In genomic region chr19:4660181-4660791, GRCh38 we compare ENCODE assay signal across 9 cellular contexts. TPM values are rescaled to one million over a fixed set of nuclear protein-coding genes. Genes with fewer than 3 reads are reported as not detected.
DNase-seq lines count a peak whose midpoint lies in the region; ATAC-seq, FAIRE-seq and TF ChIP-seq lines count a peak whose summit lies in the region.
"Had no signal": no experiment of that assay in that cellular context is flagged by ENCODE, and none has a peak within 500 bp of the region (broad histone marks: within the 10 kb centered on the region; RNA-seq: fewer than 3 reads in every experiment).

No MANE protein-coding gene starts in this region.

- POLR2A ChIA-PET in H1 (lab: Charles Lee; ENCODE audit: partially characterized antibody): interaction anchor here (0.6 to 1.7 kb wide), 3 partner anchors 9 to 30 kb away, joined by 3 to 5 read pairs (median 3); no protein-coding TSS in a partner anchor

- TF ChIP-seq CTCF in H1 (IDR thresholded peaks at IDR 0.05; ENCODE audit: control extremely low read depth in 1 of 3, insufficient read depth in 1 of 3, low read depth in 1 of 3, low read length in 3 of 3): peak; percentile 57 to 80 (median 68)

- no peak overlapping the region for H3K27ac Mint-ChIP-seq in activated CD4-positive, alpha-beta T cell treated with anti-CD3 and anti-CD28 coated beads, Interleukin-2, amount 10 ng/mL, durations not matched to agents 24 days and 14 days

- H3K27ac ChIP-seq in H1 (ENCODE audit: low read depth, low read length) (no peak overlapping the region), small intestine (ENCODE audit: low read depth in 1 of 2, low read length in 1 of 2) (no peak overlapping the region)

- intact Hi-C loops in activated CD4-positive, alpha-beta T cell treated with anti-CD3 and anti-CD28 coated beads, Interleukin-2, amount 10 ng/mL, durations not matched to agents 24 days and 14 days (cut with micrococcal nuclease): no loop called here

- peaks cover 2% of the 10 kb centered on the region; the same call in 1 of the 2 replicates for H3K23me2 ChIP-seq in H1 (ENCODE audit: low read depth, low read length)

- peak overlapping the region; percentile 79; the same call in 1 of the 2 replicates for H4K8ac ChIP-seq in H1 (ENCODE audit: extremely low read depth, insufficient read depth, low read length)

- no peak for TF ChIP-seq EP300 in H1 (IDR thresholded peaks at IDR 0.05; ENCODE audit: borderline replicate concordance in 1 of 2, low read depth in 2 of 2, low read length in 2 of 2)

- no peak overlapping the region for H2AFZ ChIP-seq in H1 (ENCODE audit: low read length)

- H2AK5ac ChIP-seq in H1 (ENCODE audit: low read depth, low read length): no peak overlapping the region

- no peak overlapping the region for H4K91ac ChIP-seq in H1 (replicated peaks; ENCODE audit: insufficient read length, low read length)

- no peak overlapping the region for H2BK12ac ChIP-seq in H1 (ENCODE audit: low read depth, low read length)

- ATAC-seq in HG03280 (IDR thresholded peaks at IDR 0.05; ENCODE audit: unreplicated experiment): no peak

- H3K79me1 ChIP-seq in H1 (ENCODE audit: low read depth, low read length): no peaks in the 10 kb centered on the region; the same call in 1 of the 2 replicates

- H3K36me3 Mint-ChIP-seq in activated CD4-positive, alpha-beta T cell treated with anti-CD3 and anti-CD28 coated beads, Interleukin-2, amount 10 ng/mL, durations not matched to agents 24 days and 14 days (ENCODE audit: low read depth): peaks cover 40% of the 10 kb centered on the region

- no peak overlapping the region for H3K9ac ChIP-seq in H1 (replicated peaks in 1 of 4; ENCODE audit: extremely low read depth in 1 of 4, low read depth in 3 of 4, low read length in 3 of 4)

- peak; percentile 51 to 64 for TF ChIP-seq RAD21 in H1 (IDR thresholded peaks at IDR 0.05 in 1 of 2, conservative IDR thresholded peaks at IDR 0.05 in 1 of 2; ENCODE audit: low read depth in 2 of 2, low read length in 2 of 2)

- H3K4me3 Mint-ChIP-seq in activated CD4-positive, alpha-beta T cell treated with anti-CD3 and anti-CD28 coated beads, Interleukin-2, amount 10 ng/mL, durations not matched to agents 24 days and 14 days: no peak overlapping the region

- no peak for TF ChIP-seq POLR2A in H1 (IDR thresholded peaks at IDR 0.05; ENCODE audit: control extremely low read depth in 1 of 2, low read depth in 2 of 2, low read length in 2 of 2)

- CTCF ChIA-PET in H1 (lab: Charles Lee; ENCODE audit: partially characterized antibody): interaction anchor here (0.6 to 3.0 kb wide), 10 partner anchors 9 to 181 kb away, joined by 3 to 17 read pairs (median 4); no protein-coding TSS in a partner anchor

- H2BK20ac ChIP-seq in H1 (ENCODE audit: low read length): no peak overlapping the region

- 88% methylated on average over 15 of the region's 15 CpGs; no CpG with 5 or more reads in 1 of the 2 experiments for WGBS in H1 (ENCODE audit: extremely low coverage in 1 of 2, insufficient coverage in 1 of 2, insufficient read length in 1 of 2, insufficient replicate concordance in 2 of 2, low coverage in 1 of 2, low lambda C conversion rate in 2 of 2, missing lambda C conversion rate in 1 of 2), 2 experiments
- 87 to 91% (median 89%) methylated on average over 15 of the region's 15 CpGs for WGBS in small intestine, 3 donors

- H3K36me3 ChIP-seq in H1 (ENCODE audit: control insufficient read depth in 2 of 4, insufficient read depth in 4 of 4, low read length in 3 of 4) (peaks cover 2 to 10% (median 8%) of the 10 kb centered on the region in 4 experiments; a peak in 6 of 8 replicates), small intestine (ENCODE audit: control insufficient read depth in 2 of 2, insufficient read depth in 2 of 2, low read length in 2 of 2) (peaks cover 25 to 36% of the 10 kb centered on the region in 2 donors)

- DNase-seq in activated CD4-positive, alpha-beta T cell treated with anti-CD3 and anti-CD28 coated beads, Interleukin-2, amount 10 ng/mL, durations not matched to agents 24 days and 14 days: peak; percentile 73
- no peak for DNase-seq in activated CD4-positive, alpha-beta T cell treated with anti-CD3 and anti-CD28 coated beads, Interleukin-2, amount 50 U/mL, for 1 hour
- DNase-seq in NCI-H2196 treated with DMSO at 0.1 percent for 48 hours (lab: John Stamatoyannopoulos, UW; ENCODE audit: unreplicated experiment): peak; percentile 21
- DNase-seq in H1 (ENCODE audit: low read depth in 1 of 2, low spot score in 2 of 2): peak in 1 of 2 experiments; percentile 67
- peak; percentile 47 for DNase-seq in small intestine
- DNase-seq in foreskin melanocyte: no peak
- no peak for DNase-seq in cerebellar nuclear complex (lab: John Stamatoyannopoulos, UW)
- DNase-seq: retina had no signal

- no peaks in the 10 kb centered on the region for H3K9me3 Mint-ChIP-seq in activated CD4-positive, alpha-beta T cell treated with anti-CD3 and anti-CD28 coated beads, Interleukin-2, amount 10 ng/mL, durations not matched to agents 24 days and 14 days

- no peak overlapping the region for H3K14ac ChIP-seq in H1 (ENCODE audit: insufficient read length)

- no peak overlapping the region for H4K5ac ChIP-seq in H1 (ENCODE audit: insufficient read length, low read depth, low read length)

- no peak overlapping the region for H3K23ac ChIP-seq in H1 (ENCODE audit: insufficient read length)

- H3K79me2 ChIP-seq in H1 (ENCODE audit: control insufficient read depth in 1 of 2, insufficient read depth in 2 of 2, low read length in 2 of 2): no peaks in the 10 kb centered on the region

- no peak overlapping the region for H2BK5ac ChIP-seq in H1 (ENCODE audit: low read depth, low read length)

- H3K4me3 ChIP-seq in H1 (ENCODE audit: extremely low read depth in 1 of 4, insufficient read depth in 2 of 4, low read depth in 3 of 4, low read length in 4 of 4) (no peak overlapping the region), small intestine (ENCODE audit: low read depth in 1 of 2, low read length in 2 of 2) (no peak overlapping the region)

- H3K27me3 ChIP-seq in H1 (replicated peaks in 1 of 4; ENCODE audit: control insufficient read depth in 3 of 4, extremely low read depth in 1 of 4, insufficient read depth in 3 of 4, low read length in 3 of 4): no peaks in the 10 kb centered on the region
- H3K27me3 ChIP-seq in small intestine (ENCODE audit: control insufficient read depth in 2 of 2, insufficient read depth in 2 of 2, low read length in 2 of 2): no peaks in the 10 kb centered on the region

- no peak overlapping the region for H3K18ac ChIP-seq in H1 (ENCODE audit: extremely low read depth, low read length)

- peaks cover 0 to 8% of the 10 kb centered on the region in 2 experiments for H4K20me1 ChIP-seq in H1 (replicated peaks in 1 of 2; ENCODE audit: control insufficient read depth in 1 of 2, insufficient read depth in 2 of 2, low read length in 2 of 2)

- no peak overlapping the region for H3K4me2 ChIP-seq in H1 (ENCODE audit: insufficient read depth in 1 of 2, low read depth in 2 of 2, low read length in 2 of 2)

- H3K9me3 ChIP-seq in H1 (ENCODE audit: insufficient read depth in 2 of 2, low read depth in 1 of 2, low read length in 1 of 2): no peaks in the 10 kb centered on the region
- no peaks in the 10 kb centered on the region for H3K9me3 ChIP-seq in small intestine (ENCODE audit: control insufficient read depth, low read depth)

- no peak overlapping the region for H2BK120ac ChIP-seq in H1 (replicated peaks; ENCODE audit: low read depth, low read length)

- no peaks in the 10 kb centered on the region for H3K27me3 Mint-ChIP-seq in activated CD4-positive, alpha-beta T cell treated with anti-CD3 and anti-CD28 coated beads, Interleukin-2, amount 10 ng/mL, durations not matched to agents 24 days and 14 days

- H3K4me1 ChIP-seq in H1 (replicated peaks in 1 of 4; ENCODE audit: control insufficient read depth in 3 of 4, insufficient read depth in 4 of 4, low read length in 3 of 4) (no peaks in the 10 kb centered on the region), small intestine (ENCODE audit: control insufficient read depth in 2 of 2, insufficient read depth in 1 of 2, low read depth in 1 of 2, low read length in 1 of 2) (no peaks in the 10 kb centered on the region)

- no peak overlapping the region for H2BK15ac ChIP-seq in H1 (ENCODE audit: low read length)

- H3K4ac ChIP-seq in H1 (replicated peaks; ENCODE audit: insufficient read length, low read depth, low read length): no peak overlapping the region

- no peak for FAIRE-seq in H1 (lab: Jason Lieb, UNC)
- no peak for FAIRE-seq in small intestine (lab: Jason Lieb, UNC)

- peaks cover 3% of the 10 kb centered on the region for H3K4me1 Mint-ChIP-seq in activated CD4-positive, alpha-beta T cell treated with anti-CD3 and anti-CD28 coated beads, Interleukin-2, amount 10 ng/mL, durations not matched to agents 24 days and 14 days

- H3K56ac ChIP-seq in H1 (replicated peaks; ENCODE audit: insufficient read length, low read depth, low read length): no peak overlapping the region

TF ChIP-seq in H1, 55 proteins besides CTCF, POLR2A, EP300 and RAD21 (continues in another document):
- no peak for TF ChIP-seq POLR2AphosphoS5 (IDR thresholded peaks at IDR 0.05; ENCODE audit: low read depth, low read length)

RNA-seq across cellular contexts. Expression of gene MYDGF, which starts 9.9 kb away (rescaled TPM):
- 85.2 and 90.8 TPM in 2 replicates for total RNA-seq in activated CD4-positive, alpha-beta T cell treated with anti-CD3 and anti-CD28 coated beads, Interleukin-2, amount 10 ng/mL, durations not matched to agents 24 days and 14 days
- 51.1 and 53.1 TPM in 2 replicates for total RNA-seq in H1 (2021; fragmentation: NEBNext Ultra II Directional; extraction: Animal tissue kit (Norgen Biotek cat#: 25700))
- polyA plus RNA-seq in H1 (2011; rRNA removed): 40.6 and 81.0 TPM in 2 replicates
- polyA plus RNA-seq in H1 (2011; cell fraction: cytosol; rRNA removed): 75.6 TPM
- polyA plus RNA-seq in H1 (2011; cell fraction: nucleus; rRNA removed): 81.2 TPM
- polyA plus RNA-seq in H1 (2012, experiment 1 of 2): 72.8 to 95.3 TPM (median 83.7 TPM) in 4 replicates
- 107 TPM for polyA plus RNA-seq in H1 (2012, experiment 2 of 2)
- 61.2 TPM for polyA plus RNA-seq in H1 (2013, experiment 1 of 2)
- 68.4 TPM for polyA plus RNA-seq in H1 (2013, experiment 2 of 2)
- 9.9 and 21.7 TPM in 2 replicates for polyA minus RNA-seq in H1 (2011; rRNA and poly(A)+ RNA removed)
- polyA minus RNA-seq in H1 (2011; cell fraction: cytosol; rRNA and poly(A)+ RNA removed): 28.2 TPM
- 19.1 TPM for polyA minus RNA-seq in H1 (2011; cell fraction: nucleus; rRNA and poly(A)+ RNA removed)
- 100 to 1,000 TPM in 1 of 3 donors, 10 to 100 TPM in 2; 45.8 to 220 (median 75.7) TPM for polyA plus RNA-seq in small intestine

RNA-seq across cellular contexts. Expression of gene TNFAIP8L1, which starts 21.0 kb away (rescaled TPM):
- total RNA-seq in activated CD4-positive, alpha-beta T cell treated with anti-CD3 and anti-CD28 coated beads, Interleukin-2, amount 10 ng/mL, durations not matched to agents 24 days and 14 days: 12.5 and 13.5 TPM in 2 replicates
- 5.9 and 6.1 TPM in 2 replicates for total RNA-seq in H1 (2021; fragmentation: NEBNext Ultra II Directional; extraction: Animal tissue kit (Norgen Biotek cat#: 25700))
- polyA plus RNA-seq in H1 (2011; rRNA removed) (3.2 and 5.5 TPM in 2 replicates), small intestine (10 to 100 TPM in 2 of 3 donors, 1 to 10 TPM in 1; 8.9 to 21.0 (median 11.0) TPM)
- 4.2 TPM for polyA plus RNA-seq in H1 (2011; cell fraction: cytosol; rRNA removed)
- 4.8 TPM for polyA plus RNA-seq in H1 (2011; cell fraction: nucleus; rRNA removed)
- 4.8 to 5.2 TPM (median 5.0 TPM) in 4 replicates for polyA plus RNA-seq in H1 (2012, experiment 1 of 2)
- polyA plus RNA-seq in H1 (2012, experiment 2 of 2): 5.8 TPM
- polyA plus RNA-seq in H1 (2013, experiment 1 of 2): 5.3 TPM
- polyA plus RNA-seq in H1 (2013, experiment 2 of 2): 5.9 TPM
- polyA minus RNA-seq in H1 (2011; rRNA and poly(A)+ RNA removed): 2.1 and 3.2 TPM in 2 replicates
- 2.3 TPM for polyA minus RNA-seq in H1 (2011; cell fraction: cytosol; rRNA and poly(A)+ RNA removed)
- polyA minus RNA-seq in H1 (2011; cell fraction: nucleus; rRNA and poly(A)+ RNA removed): 3.2 TPM

Comparison
In these comparisons a context has a peak if more than half of its experiments do, and no peak if none do; other contexts are left out.
1. DNase-seq: peak in activated CD4-positive, alpha-beta T cell treated with anti-CD3 and anti-CD28 coated beads, Interleukin-2, amount 10 ng/mL, durations not matched to agents 24 days and 14 days (single experiment), NCI-H2196 treated with DMSO at 0.1 percent for 48 hours (single experiment) and small intestine (single experiment); none in activated CD4-positive, alpha-beta T cell treated with anti-CD3 and anti-CD28 coated beads, Interleukin-2, amount 50 U/mL, for 1 hour (single experiment), foreskin melanocyte (single experiment) and cerebellar nuclear complex (0 of 2).